In the genomic region with DNA sequence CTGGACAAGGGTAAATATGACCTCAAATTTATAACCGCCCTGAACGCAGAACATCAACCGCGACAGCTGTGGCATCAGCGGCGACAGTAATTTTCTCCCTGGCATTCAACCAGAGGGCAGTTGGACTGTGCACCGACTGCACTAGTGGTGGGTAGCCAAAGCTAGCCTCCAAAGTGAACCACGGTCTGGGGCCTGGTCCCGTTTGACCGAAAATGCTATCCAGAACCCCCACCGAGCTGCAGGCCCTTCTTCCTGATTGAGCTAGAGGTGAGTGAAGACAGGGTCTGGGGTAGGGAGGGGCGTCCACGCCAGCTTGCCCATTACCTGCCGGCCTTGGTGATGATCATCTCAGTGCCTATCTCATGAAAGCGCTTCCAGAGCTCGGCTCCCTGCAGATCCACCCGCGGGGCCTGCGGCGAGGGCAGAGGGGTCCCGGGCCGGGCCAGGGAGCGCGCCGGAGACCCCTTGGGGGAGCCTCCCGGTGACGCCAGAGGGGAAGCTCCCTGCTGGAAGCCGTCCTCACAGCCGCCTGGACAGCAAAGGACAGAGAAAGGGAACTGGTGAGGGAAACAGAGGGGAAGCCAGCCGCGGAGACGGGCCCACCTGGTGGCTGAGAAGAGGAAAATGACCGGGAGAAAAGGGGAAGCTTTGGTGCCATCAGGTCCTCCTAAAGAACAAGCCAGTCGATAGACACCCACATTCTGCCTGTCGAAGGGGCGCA, we compare ENCODE assay signal across 1 cellular context.
TF ChIP-seq lines count a peak whose summit lies in the region.

No MANE protein-coding gene starts in this region.

TF ChIP-seq in K562, 482 proteins besides CTCF, POLR2A, EP300 and RAD21 (continued from another document and continues in another):
- TF ChIP-seq, protein P1, sequence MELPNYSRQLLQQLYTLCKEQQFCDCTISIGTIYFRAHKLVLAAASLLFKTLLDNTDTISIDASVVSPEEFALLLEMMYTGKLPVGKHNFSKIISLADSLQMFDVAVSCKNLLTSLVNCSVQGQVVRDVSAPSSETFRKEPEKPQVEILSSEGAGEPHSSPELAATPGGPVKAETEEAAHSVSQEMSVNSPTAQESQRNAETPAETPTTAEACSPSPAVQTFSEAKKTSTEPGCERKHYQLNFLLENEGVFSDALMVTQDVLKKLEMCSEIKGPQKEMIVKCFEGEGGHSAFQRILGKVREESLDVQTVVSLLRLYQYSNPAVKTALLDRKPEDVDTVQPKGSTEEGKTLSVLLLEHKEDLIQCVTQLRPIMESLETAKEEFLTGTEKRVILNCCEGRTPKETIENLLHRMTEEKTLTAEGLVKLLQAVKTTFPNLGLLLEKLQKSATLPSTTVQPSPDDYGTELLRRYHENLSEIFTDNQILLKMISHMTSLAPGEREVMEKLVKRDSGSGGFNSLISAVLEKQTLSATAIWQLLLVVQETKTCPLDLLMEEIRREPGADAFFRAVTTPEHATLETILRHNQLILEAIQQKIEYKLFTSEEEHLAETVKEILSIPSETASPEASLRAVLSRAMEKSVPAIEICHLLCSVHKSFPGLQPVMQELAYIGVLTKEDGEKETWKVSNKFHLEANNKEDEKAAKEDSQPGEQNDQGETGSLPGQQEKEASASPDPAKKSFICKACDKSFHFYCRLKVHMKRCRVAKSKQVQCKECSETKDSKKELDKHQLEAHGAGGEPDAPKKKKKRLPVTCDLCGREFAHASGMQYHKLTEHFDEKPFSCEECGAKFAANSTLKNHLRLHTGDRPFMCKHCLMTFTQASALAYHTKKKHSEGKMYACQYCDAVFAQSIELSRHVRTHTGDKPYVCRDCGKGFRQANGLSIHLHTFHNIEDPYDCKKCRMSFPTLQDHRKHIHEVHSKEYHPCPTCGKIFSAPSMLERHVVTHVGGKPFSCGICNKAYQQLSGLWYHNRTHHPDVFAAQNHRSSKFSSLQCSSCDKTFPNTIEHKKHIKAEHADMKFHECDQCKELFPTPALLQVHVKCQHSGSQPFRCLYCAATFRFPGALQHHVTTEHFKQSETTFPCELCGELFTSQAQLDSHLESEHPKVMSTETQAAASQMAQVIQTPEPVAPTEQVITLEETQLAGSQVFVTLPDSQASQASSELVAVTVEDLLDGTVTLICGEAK (IDR thresholded peaks at IDR 0.05), result no peak
- TF ChIP-seq, protein P1 (CRISPR knock-in tag; IDR thresholded peaks at IDR 0.05), result no peak
- TF ChIP-seq, protein P2, sequence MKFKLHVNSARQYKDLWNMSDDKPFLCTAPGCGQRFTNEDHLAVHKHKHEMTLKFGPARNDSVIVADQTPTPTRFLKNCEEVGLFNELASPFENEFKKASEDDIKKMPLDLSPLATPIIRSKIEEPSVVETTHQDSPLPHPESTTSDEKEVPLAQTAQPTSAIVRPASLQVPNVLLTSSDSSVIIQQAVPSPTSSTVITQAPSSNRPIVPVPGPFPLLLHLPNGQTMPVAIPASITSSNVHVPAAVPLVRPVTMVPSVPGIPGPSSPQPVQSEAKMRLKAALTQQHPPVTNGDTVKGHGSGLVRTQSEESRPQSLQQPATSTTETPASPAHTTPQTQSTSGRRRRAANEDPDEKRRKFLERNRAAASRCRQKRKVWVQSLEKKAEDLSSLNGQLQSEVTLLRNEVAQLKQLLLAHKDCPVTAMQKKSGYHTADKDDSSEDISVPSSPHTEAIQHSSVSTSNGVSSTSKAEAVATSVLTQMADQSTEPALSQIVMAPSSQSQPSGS (CRISPR knock-in tag; IDR thresholded peaks at IDR 0.05), result no peak
- TF ChIP-seq, protein P3, sequence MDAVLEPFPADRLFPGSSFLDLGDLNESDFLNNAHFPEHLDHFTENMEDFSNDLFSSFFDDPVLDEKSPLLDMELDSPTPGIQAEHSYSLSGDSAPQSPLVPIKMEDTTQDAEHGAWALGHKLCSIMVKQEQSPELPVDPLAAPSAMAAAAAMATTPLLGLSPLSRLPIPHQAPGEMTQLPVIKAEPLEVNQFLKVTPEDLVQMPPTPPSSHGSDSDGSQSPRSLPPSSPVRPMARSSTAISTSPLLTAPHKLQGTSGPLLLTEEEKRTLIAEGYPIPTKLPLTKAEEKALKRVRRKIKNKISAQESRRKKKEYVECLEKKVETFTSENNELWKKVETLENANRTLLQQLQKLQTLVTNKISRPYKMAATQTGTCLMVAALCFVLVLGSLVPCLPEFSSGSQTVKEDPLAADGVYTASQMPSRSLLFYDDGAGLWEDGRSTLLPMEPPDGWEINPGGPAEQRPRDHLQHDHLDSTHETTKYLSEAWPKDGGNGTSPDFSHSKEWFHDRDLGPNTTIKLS (IDR thresholded peaks at IDR 0.05; ENCODE audit: borderline replicate concordance, low read depth), result no peak
- TF ChIP-seq MEIS2 (IDR thresholded peaks at IDR 0.05; ENCODE audit: partially characterized antibody) (no peak), E2F8 (IDR thresholded peaks at IDR 0.05; ENCODE audit: low read depth, partially characterized antibody) (no peak), ZNF830 (CRISPR knock-in tag; IDR thresholded peaks at IDR 0.05) (no peak), POLR2AphosphoS5 (IDR thresholded peaks at IDR 0.05; ENCODE audit: control insufficient read depth, insufficient read depth, low read depth, low read length) (no peak), AFF4 (CRISPR knock-in tag; IDR thresholded peaks at IDR 0.05) (peak; percentile 63; the same call in 1 of the 2 replicates), STAG1 (CRISPR knock-in tag; IDR thresholded peaks at IDR 0.05; ENCODE audit: borderline replicate concordance) (peak; percentile 29; the same call in 1 of the 2 replicates), TAF7 (tag; IDR thresholded peaks at IDR 0.05) (no peak), CREBBP (IDR thresholded peaks at IDR 0.05; ENCODE audit: low read depth, low read length) (no peak), NFE2L1 (tag; IDR thresholded peaks at IDR 0.05; ENCODE audit: borderline replicate concordance, low read depth) (no peak), SRSF3 (IDR thresholded peaks at IDR 0.05; ENCODE audit: insufficient read depth, low read length) (no peak), ELF4 (CRISPR knock-in tag; IDR thresholded peaks at IDR 0.05) (no peak), CREB1 (IDR thresholded peaks at IDR 0.05) (no peak), CREB1 (CRISPR knock-in tag; IDR thresholded peaks at IDR 0.05) (0 out of 2 replicates have a peak, but pooled peaks have one; percentile 25), ZNF212 (CRISPR knock-in tag; IDR thresholded peaks at IDR 0.05) (no peak), PHF21A (IDR thresholded peaks at IDR 0.05; ENCODE audit: borderline replicate concordance, low read depth) (0 out of 2 replicates have a peak, but pooled peaks have one; percentile 28), IFI16 (CRISPR knock-in tag; IDR thresholded peaks at IDR 0.05) (no peak), CEBPG (CRISPR knock-in tag; IDR thresholded peaks at IDR 0.05) (no peak), CEBPG (tag; conservative IDR thresholded peaks at IDR 0.05 in 1 of 2, IDR thresholded peaks at IDR 0.05 in 1 of 2) (no peak)
- TF ChIP-seq, protein P4, sequence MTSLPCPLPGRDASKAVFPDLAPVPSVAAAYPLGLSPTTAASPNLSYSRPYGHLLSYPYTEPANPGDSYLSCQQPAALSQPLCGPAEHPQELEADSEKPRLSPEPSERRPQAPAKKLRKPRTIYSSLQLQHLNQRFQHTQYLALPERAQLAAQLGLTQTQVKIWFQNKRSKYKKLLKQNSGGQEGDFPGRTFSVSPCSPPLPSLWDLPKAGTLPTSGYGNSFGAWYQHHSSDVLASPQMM (CRISPR knock-in tag; IDR thresholded peaks at IDR 0.05), result no peak
- TF ChIP-seq, protein P5, sequence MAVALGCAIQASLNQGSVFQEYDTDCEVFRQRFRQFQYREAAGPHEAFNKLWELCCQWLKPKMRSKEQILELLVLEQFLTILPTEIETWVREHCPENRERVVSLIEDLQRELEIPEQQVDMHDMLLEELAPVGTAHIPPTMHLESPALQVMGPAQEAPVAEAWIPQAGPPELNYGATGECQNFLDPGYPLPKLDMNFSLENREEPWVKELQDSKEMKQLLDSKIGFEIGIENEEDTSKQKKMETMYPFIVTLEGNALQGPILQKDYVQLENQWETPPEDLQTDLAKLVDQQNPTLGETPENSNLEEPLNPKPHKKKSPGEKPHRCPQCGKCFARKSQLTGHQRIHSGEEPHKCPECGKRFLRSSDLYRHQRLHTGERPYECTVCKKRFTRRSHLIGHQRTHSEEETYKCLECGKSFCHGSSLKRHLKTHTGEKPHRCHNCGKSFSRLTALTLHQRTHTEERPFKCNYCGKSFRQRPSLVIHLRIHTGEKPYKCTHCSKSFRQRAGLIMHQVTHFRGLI (CRISPR knock-in tag; IDR thresholded peaks at IDR 0.05), result no peak
- TF ChIP-seq, protein P6, sequence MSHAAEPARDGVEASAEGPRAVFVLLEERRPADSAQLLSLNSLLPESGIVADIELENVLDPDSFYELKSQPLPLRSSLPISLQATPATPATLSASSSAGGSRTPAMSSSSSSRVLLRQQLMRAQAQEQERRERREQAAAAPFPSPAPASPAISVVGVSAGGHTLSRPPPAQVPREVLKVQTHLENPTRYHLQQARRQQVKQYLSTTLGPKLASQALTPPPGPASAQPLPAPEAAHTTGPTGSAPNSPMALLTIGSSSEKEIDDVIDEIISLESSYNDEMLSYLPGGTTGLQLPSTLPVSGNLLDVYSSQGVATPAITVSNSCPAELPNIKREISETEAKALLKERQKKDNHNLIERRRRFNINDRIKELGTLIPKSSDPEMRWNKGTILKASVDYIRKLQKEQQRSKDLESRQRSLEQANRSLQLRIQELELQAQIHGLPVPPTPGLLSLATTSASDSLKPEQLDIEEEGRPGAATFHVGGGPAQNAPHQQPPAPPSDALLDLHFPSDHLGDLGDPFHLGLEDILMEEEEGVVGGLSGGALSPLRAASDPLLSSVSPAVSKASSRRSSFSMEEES (CRISPR knock-in tag; IDR thresholded peaks at IDR 0.05), result no peak
